In the genomic region with DNA sequence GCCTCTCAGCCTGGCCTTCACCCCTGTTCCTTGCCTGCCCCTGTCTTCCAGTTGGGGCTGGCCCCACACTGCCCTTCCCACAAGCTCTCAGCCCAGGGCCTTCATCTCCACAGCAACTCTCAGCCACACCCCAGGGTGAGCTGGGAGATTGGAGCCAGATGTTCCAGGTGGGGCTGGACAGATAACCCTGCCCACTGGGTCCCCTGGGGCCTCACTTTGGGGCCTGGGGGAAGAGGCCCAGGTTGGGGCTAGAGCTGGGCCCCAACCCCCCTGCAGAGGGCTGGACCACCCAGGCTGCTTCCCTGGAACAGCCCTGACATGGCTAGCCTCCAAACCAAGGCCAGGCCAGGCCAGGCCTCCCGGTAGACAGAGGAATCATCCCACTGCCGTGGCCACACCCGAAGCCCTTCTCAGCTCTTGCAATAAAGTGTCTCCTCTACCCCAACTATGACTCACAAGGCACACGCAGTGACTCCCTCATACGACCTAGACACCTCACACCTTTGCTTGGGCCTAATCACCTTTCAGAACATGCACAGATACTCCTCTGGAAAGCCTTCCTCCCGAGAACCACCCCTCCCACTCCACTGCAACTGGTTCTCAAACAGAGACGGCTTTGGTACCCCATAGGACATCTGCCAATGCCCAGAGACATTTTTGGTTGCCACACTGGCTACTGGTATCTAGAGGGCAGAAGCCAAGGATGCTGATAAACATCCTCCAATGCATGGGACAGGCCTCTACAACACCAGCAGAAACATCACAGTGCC, we compare ENCODE assay signal across 8 cellular contexts.
DNase-seq lines count a peak whose midpoint lies in the region; TF ChIP-seq lines count a peak whose summit lies in the region.

No MANE protein-coding gene starts in this region.

- DNase-seq in activated gamma-delta T cell treated with Interleukin-2 at 50 U/mL for 16 hours (peak; percentile 57), activated gamma-delta T cell (lab: John Stamatoyannopoulos, UW) (no peak), fibroblast of mammary gland (ENCODE audit: low read depth) (peak; percentile 90), DMS79 treated with DMSO at 0.1 percent for 48 hours (lab: John Stamatoyannopoulos, UW) (no peak), AML-193 (lab: John Stamatoyannopoulos, UW) (no peak), Kasumi-1 (lab: John Stamatoyannopoulos, UW) (no peak)
- DNase-seq in activated CD4-positive, alpha-beta T cell treated with anti-CD3 and anti-CD28 coated beads for 48 hours, result peak; percentile 50
- peak; percentile 48 for DNase-seq in stimulated activated CD4-positive, alpha-beta T cell treated with anti-CD3 and anti-CD28 coated beads, Interleukin-4, amount 100 ng/mL, for 24 hours

- no peak for TF ChIP-seq CTCF in fibroblast of mammary gland (conservative IDR thresholded peaks at IDR 0.05; ENCODE audit: control insufficient read depth, insufficient read depth, low read depth, low read length)

- H3K4me3 ChIP-seq in fibroblast of mammary gland (ENCODE audit: control insufficient read depth, low read depth, low read length), result no peak overlapping the region

Comparison
In these comparisons a context has a peak if more than half of its experiments do, and no peak if none do; other contexts are left out.
1. DNase-seq: peak in activated gamma-delta T cell treated with Interleukin-2 at 50 U/mL for 16 hours (single experiment), activated CD4-positive, alpha-beta T cell treated with anti-CD3 and anti-CD28 coated beads for 48 hours (single experiment), fibroblast of mammary gland (single experiment) and stimulated activated CD4-positive, alpha-beta T cell treated with anti-CD3 and anti-CD28 coated beads, Interleukin-4, amount 100 ng/mL, for 24 hours (single experiment); none in activated gamma-delta T cell (single experiment), DMS79 treated with DMSO at 0.1 percent for 48 hours (single experiment), AML-193 (0 of 2) and Kasumi-1 (0 of 2).